Comparison of ENCODE assay signal across 13 cellular contexts in the genomic region with DNA sequence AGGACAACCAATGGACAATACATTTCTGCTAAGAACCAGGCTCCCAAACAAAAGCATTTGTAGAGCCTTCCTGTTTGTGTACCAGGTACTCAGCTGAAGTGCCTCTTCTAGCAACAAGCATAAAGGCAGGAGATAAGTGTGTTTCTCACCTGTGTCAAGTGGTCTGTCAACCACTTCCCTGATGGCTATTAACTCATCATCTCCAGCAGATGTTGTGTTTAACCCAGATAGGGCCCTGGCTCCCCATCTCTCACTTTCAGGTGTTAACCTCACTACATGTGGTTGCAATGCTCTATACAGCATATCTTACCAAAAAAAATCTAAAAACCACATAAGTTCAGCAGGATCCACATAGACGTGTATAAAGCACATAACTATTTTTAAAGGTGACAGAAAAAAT. TPM values are rescaled to one million over a fixed set of nuclear protein-coding genes. Genes with fewer than 3 reads are reported as not detected.
DNase-seq lines count a peak whose midpoint lies in the region; ATAC-seq and TF ChIP-seq lines count a peak whose summit lies in the region.
"Had no signal": no experiment of that assay in that cellular context is flagged by ENCODE, and none has a peak within 500 bp of the region (broad histone marks: within the 10 kb centered on the region; RNA-seq: fewer than 3 reads in every experiment).

No MANE protein-coding gene starts in this region.

- H3K4me1 Mint-ChIP-seq in activated CD4-positive, alpha-beta T cell treated with anti-CD3 and anti-CD28 coated beads for 36 hours, result peaks cover 19% of the 10 kb centered on the region
- peaks cover 28 to 31% of the 10 kb centered on the region in 2 donors for H3K4me1 Mint-ChIP-seq in natural killer cell

- TF ChIP-seq CTCF in natural killer cell (IDR thresholded peaks at IDR 0.05), result no peak

- no peaks in the 10 kb centered on the region for H3K9me3 Mint-ChIP-seq in activated CD4-positive, alpha-beta T cell treated with anti-CD3 and anti-CD28 coated beads for 36 hours (ENCODE audit: low read depth)
- no peaks in the 10 kb centered on the region for H3K9me3 Mint-ChIP-seq in natural killer cell

- H3K27me3 Mint-ChIP-seq in activated CD4-positive, alpha-beta T cell treated with anti-CD3 and anti-CD28 coated beads for 36 hours, result no peaks in the 10 kb centered on the region
- H3K27me3 Mint-ChIP-seq in natural killer cell (ENCODE audit: low read depth in 2 of 2), result peaks cover 12 to 75% of the 10 kb centered on the region in 2 donors

- no peak overlapping the region for H3K4me3 Mint-ChIP-seq in activated CD4-positive, alpha-beta T cell treated with anti-CD3 and anti-CD28 coated beads for 36 hours
- H3K4me3 Mint-ChIP-seq in natural killer cell, result peak overlapping the region; percentile 1

- no peak overlapping the region for H3K27ac Mint-ChIP-seq in activated CD4-positive, alpha-beta T cell treated with anti-CD3 and anti-CD28 coated beads for 36 hours
- peak overlapping the region in 1 of 2 donors; percentile 37 for H3K27ac Mint-ChIP-seq in natural killer cell

- H3K36me3 Mint-ChIP-seq in activated CD4-positive, alpha-beta T cell treated with anti-CD3 and anti-CD28 coated beads for 36 hours (ENCODE audit: low read depth), result no peaks in the 10 kb centered on the region
- no peaks in the 10 kb centered on the region for H3K36me3 Mint-ChIP-seq in natural killer cell

- no peak for DNase-seq in activated CD4-positive, alpha-beta T cell treated with anti-CD3 and anti-CD28 coated beads for 36 hours
- DNase-seq in activated CD4-positive, alpha-beta T cell treated with anti-CD3 and anti-CD28 coated beads for 1 hour, result no peak
- DNase-seq in NCI-H1105 (lab: John Stamatoyannopoulos, UW), result peak; percentile 91
- no peak for DNase-seq in natural killer cell
- DNase-seq in GM19238 (ENCODE audit: insufficient read length, low spot score), result no peak
- no peak for DNase-seq in left cardiac atrium
- DNase-seq in activated CD4-positive, alpha-beta T cell treated with anti-CD3 and anti-CD28 coated beads for 48 hours, result no peak

- CTCF ChIA-PET in activated CD4-positive, alpha-beta T cell treated with anti-CD3 and anti-CD28 coated beads for 36 hours (lab: Charles Lee), result interaction anchor here (0.6 to 2.4 kb wide), 3 partner anchors 9 to 57 kb away, joined by 3 to 11 read pairs (median 4); no protein-coding TSS in a partner anchor

- POLR2A ChIA-PET in activated CD4-positive, alpha-beta T cell treated with anti-CD3 and anti-CD28 coated beads for 36 hours (lab: Charles Lee), result no interaction called here

- ATAC-seq in activated CD4-positive, alpha-beta T cell treated with anti-CD3 and anti-CD28 coated beads for 36 hours, result peak; percentile 60
- ATAC-seq in HG02798 (IDR thresholded peaks at IDR 0.05; ENCODE audit: poor library complexity, unreplicated experiment) (peak; percentile 80), natural killer cell (peak; percentile 80 to 98 (median 86)), left cardiac atrium (no peak)
- ATAC-seq: K562 had no signal

- intact Hi-C loops in activated CD4-positive, alpha-beta T cell treated with anti-CD3 and anti-CD28 coated beads for 36 hours (cut with DNase I, micrococcal nuclease), result no loop called here
- intact Hi-C loops in natural killer cell (cut with micrococcal nuclease), result loop anchor here (5.0 to 10.0 kb wide), 2 partner anchors 51 to 218 kb away; no protein-coding TSS in a partner anchor
- intact Hi-C loops in left cardiac atrium (cut with DNase I), result no loop called here

RNA-seq across cellular contexts. Expression of gene IL17A, which starts 9.6 kb away (rescaled TPM):
- total RNA-seq in activated CD4-positive, alpha-beta T cell treated with anti-CD3 and anti-CD28 coated beads for 36 hours, result 10 to 100 TPM in 1 of 2 experiments, 1 to 10 TPM in 1; 9.1 to 11.9 TPM
- not detected for total RNA-seq in natural killer cell
- total RNA-seq in left cardiac atrium, result not detected
- total RNA-seq: A673; epithelial cell of proximal tubule; K562; liver; T-helper 1 cell treated with Interleukin-12 subunit alpha and Interleukin-12 subunit beta and Interleukin-4 antibody, amounts not matched to agents 30 ng/mL and 1 ng/mL, for 36 hours had no signal

Comparison
In these comparisons a context has a peak if more than half of its experiments do, and no peak if none do; other contexts are left out.
1. ATAC-seq: peak in activated CD4-positive, alpha-beta T cell treated with anti-CD3 and anti-CD28 coated beads for 36 hours (single experiment), HG02798 (single experiment) and natural killer cell (3 of 3); none in left cardiac atrium (0 of 2).
2. RNA of gene IL17A, which starts 9.6 kb away (total RNA-seq): 9.1 to 11.9 TPM in activated CD4-positive, alpha-beta T cell treated with anti-CD3 and anti-CD28 coated beads for 36 hours; not detected in natural killer cell and not detected in left cardiac atrium; every median in the first group is over 10 times any median in the second.